ENCODE assay signal across 11 cellular contexts in genomic region chr5:92704590-92704989, GRCh38.
"Had no signal": no experiment of that assay in that cellular context is flagged by ENCODE, and none has a peak within 500 bp of the region (broad histone marks: within the 10 kb centered on the region; RNA-seq: fewer than 3 reads in every experiment).

No MANE protein-coding gene starts in this region.

- H3K4me3 ChIP-seq: neural progenitor cell, thyroid gland had no signal

- H3K4me1 ChIP-seq: neural progenitor cell, parathyroid adenoma, thyroid gland had no signal

- H3K79me2 ChIP-seq: parathyroid adenoma had no signal

- H3K27me3 ChIP-seq: neural progenitor cell, thyroid gland had no signal

- H3K9ac ChIP-seq: neural progenitor cell, parathyroid adenoma had no signal

- H3K36me3 ChIP-seq: neural progenitor cell, thyroid gland had no signal

- H3K9me3 ChIP-seq: thyroid gland had no signal

- H3K4me2 ChIP-seq: neural progenitor cell had no signal

- H2AFZ ChIP-seq: neural progenitor cell, parathyroid adenoma had no signal

- H3K27ac ChIP-seq: neural progenitor cell, parathyroid adenoma, thyroid gland had no signal

- DNase-seq: activated CD4-positive, alpha-beta T cell treated with anti-CD3 and anti-CD28 coated beads, Interleukin-2, amount 10 ng/mL, durations not matched to agents 7 days and 5 days; activated naive CD4-positive, alpha-beta T cell treated with Interleukin-2 at 50 U/mL for 16 hours; aorta; dermis blood vessel endothelial cell; effector memory CD8-positive, alpha-beta T cell; naive B cell; stimulated activated CD4-positive, alpha-beta T cell treated with anti-CD3 and anti-CD28 coated beads, Interleukin-4, amount 100 ng/mL, for 1 hour; stimulated activated naive B cell treated with anti-CD40 and anti-IgM and Interleukin-4, amounts not matched to agents 10 μg/mL and 1 μg/mL and 100 μg/mL, for 72 hours; thyroid gland had no signal
